In the genomic region with DNA sequence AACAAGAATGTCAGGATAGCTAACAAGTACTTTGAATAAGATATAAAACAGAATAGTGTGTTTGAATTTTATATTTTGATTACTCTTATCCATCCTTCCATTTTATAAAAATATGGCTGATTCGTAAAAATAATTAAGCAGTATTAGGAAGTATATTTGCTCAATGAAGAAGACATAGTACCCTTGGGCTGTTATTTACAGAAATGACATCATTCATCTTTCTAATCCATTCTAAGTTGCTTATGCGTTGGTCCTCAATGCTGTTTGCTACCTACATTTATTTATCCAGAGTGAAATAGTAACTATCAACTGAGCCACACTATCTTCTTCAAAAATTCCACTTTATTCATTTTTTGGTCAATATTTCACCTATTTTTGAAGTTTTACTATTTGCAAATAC, we compare ENCODE assay signal across 3 cellular contexts.
TF ChIP-seq lines count a peak whose summit lies in the region.

No MANE protein-coding gene starts in this region.

TF ChIP-seq in HepG2, 621 proteins besides CTCF, POLR2A, EP300 and RAD21:
- TF ChIP-seq ATF7 (IDR thresholded peaks at IDR 0.05) (0 out of 2 replicates have a peak, but pooled peaks have one; percentile 10), ATF7 (CRISPR knock-in tag; IDR thresholded peaks at IDR 0.05) (no peak), ZNF451 (CRISPR knock-in tag; IDR thresholded peaks at IDR 0.05) (no peak), CEBPG (CRISPR knock-in tag; IDR thresholded peaks at IDR 0.05) (no peak), KDM3A (CRISPR knock-in tag; IDR thresholded peaks at IDR 0.05; ENCODE audit: low read depth) (no peak), FOXK2 (IDR thresholded peaks at IDR 0.05) (no peak)
TF ChIP-seq in HepG2: peak in this region for 1.

TF ChIP-seq in HEK293, 187 proteins besides CTCF, POLR2A, EP300 and RAD21:
- TF ChIP-seq ATF2 (tag by site-specific recombination; IDR thresholded peaks at IDR 0.05; ENCODE audit: low read depth): peak; percentile 64
- TF ChIP-seq ZNF521 (tag by site-specific recombination; IDR thresholded peaks at IDR 0.05): no peak
- no peak for TF ChIP-seq KLF9 (tag by site-specific recombination; IDR thresholded peaks at IDR 0.05; ENCODE audit: low read depth)
- TF ChIP-seq ZNF19 (tag by site-specific recombination; IDR thresholded peaks at IDR 0.05; ENCODE audit: low read depth): no peak
- TF ChIP-seq ZNF837 (tag by site-specific recombination; IDR thresholded peaks at IDR 0.05): no peak
TF ChIP-seq in HEK293: peak in this region for 1.

TF ChIP-seq in K562, 482 proteins besides CTCF, POLR2A, EP300 and RAD21:
- TF ChIP-seq, protein P1, sequence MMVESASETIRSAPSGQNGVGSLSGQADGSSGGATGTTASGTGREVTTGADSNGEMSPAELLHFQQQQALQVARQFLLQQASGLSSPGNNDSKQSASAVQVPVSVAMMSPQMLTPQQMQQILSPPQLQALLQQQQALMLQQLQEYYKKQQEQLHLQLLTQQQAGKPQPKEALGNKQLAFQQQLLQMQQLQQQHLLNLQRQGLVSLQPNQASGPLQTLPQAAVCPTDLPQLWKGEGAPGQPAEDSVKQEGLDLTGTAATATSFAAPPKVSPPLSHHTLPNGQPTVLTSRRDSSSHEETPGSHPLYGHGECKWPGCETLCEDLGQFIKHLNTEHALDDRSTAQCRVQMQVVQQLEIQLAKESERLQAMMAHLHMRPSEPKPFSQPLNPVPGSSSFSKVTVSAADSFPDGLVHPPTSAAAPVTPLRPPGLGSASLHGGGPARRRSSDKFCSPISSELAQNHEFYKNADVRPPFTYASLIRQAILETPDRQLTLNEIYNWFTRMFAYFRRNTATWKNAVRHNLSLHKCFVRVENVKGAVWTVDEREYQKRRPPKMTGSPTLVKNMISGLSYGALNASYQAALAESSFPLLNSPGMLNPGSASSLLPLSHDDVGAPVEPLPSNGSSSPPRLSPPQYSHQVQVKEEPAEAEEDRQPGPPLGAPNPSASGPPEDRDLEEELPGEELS (CRISPR knock-in tag; IDR thresholded peaks at IDR 0.05; ENCODE audit: borderline replicate concordance): no peak
- TF ChIP-seq ZNF197 (CRISPR knock-in tag; IDR thresholded peaks at IDR 0.05; ENCODE audit: low read depth): 0 out of 2 replicates have a peak, but pooled peaks have one; percentile 19
